Comparison of ENCODE assay signal across 3 cellular contexts in the genomic region with DNA sequence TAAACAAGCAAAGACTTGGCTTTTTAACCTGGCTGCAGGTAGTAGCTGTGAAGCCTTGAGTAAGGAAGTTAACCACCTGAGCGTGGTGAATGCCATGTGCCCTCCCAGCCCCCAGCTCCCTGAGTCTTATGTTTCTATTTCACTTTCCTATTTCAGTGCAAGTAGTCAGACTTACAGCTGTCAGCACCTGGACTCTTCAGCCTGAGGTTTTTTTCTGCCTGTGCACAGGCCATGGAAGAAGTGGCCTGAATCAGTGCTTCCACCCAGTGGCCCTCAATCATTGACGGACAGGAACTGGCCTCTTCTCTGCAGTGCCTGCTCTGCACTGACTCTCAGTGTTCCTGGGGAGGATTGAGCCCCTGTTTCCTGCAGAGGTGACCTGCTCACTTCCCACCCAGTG.
A peak's percentile ranks its signal among the peaks of the same experiment; 100 is the strongest.
TF ChIP-seq lines count a peak whose summit lies in the region.

No MANE protein-coding gene starts in this region.

TF ChIP-seq in HepG2, 621 proteins besides CTCF, POLR2A, EP300 and RAD21:
- TF ChIP-seq PCBP2 (optimal IDR thresholded peaks at IDR 0.05; ENCODE audit: low read depth, low read length, poor library complexity, severe bottlenecking): no peak
- TF ChIP-seq, protein P1, sequence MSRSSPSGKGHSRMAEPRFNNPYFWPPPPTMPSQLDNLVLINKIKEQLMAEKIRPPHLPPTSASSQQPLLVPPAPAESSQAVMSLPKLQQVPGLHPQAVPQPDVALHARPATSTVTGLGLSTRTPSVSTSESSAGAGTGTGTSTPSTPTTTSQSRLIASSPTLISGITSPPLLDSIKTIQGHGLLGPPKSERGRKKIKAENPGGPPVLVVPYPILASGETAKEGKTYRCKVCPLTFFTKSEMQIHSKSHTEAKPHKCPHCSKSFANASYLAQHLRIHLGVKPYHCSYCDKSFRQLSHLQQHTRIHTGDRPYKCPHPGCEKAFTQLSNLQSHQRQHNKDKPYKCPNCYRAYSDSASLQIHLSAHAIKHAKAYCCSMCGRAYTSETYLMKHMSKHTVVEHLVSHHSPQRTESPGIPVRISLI (CRISPR knock-in tag; IDR thresholded peaks at IDR 0.05; ENCODE audit: borderline replicate concordance): 0 out of 2 replicates have a peak, but pooled peaks have one; percentile 55
- no peak for TF ChIP-seq JUN (CRISPR knock-in tag; IDR thresholded peaks at IDR 0.05)
- no peak for TF ChIP-seq THAP9 (CRISPR knock-in tag; IDR thresholded peaks at IDR 0.05; ENCODE audit: borderline replicate concordance)
- peak; percentile 43; the same call in 1 of the 2 replicates for TF ChIP-seq SMC3 (IDR thresholded peaks at IDR 0.05; ENCODE audit: low read length)
- peak; percentile 80 for TF ChIP-seq STAG1 (CRISPR knock-in tag; IDR thresholded peaks at IDR 0.05)
- TF ChIP-seq U2AF1 (optimal IDR thresholded peaks at IDR 0.05; ENCODE audit: low read depth, low read length): no peak

TF ChIP-seq in HCT116, 20 proteins besides CTCF, POLR2A, EP300 and RAD21:
- TF ChIP-seq JUND (IDR thresholded peaks at IDR 0.05): no peak
- TF ChIP-seq ZFX (IDR thresholded peaks at IDR 0.05): no peak
- TF ChIP-seq ZNF274 (IDR thresholded peaks at IDR 0.05; ENCODE audit: low read depth, low read length): no peak
- TF ChIP-seq EZH2phosphoT487 (IDR thresholded peaks at IDR 0.05; ENCODE audit: borderline replicate concordance): no peak
- TF ChIP-seq, protein P2, sequence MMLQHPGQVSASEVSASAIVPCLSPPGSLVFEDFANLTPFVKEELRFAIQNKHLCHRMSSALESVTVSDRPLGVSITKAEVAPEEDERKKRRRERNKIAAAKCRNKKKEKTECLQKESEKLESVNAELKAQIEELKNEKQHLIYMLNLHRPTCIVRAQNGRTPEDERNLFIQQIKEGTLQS (IDR thresholded peaks at IDR 0.05): no peak
- TF ChIP-seq YY1 (IDR thresholded peaks at IDR 0.05; ENCODE audit: extremely low read depth, insufficient replicate concordance, low read depth, low read length): no peak
- TF ChIP-seq ELF1 (IDR thresholded peaks at IDR 0.05; ENCODE audit: borderline replicate concordance, low read depth): no peak
- no peak for TF ChIP-seq SP1 (IDR thresholded peaks at IDR 0.05; ENCODE audit: low read depth)
- no peak for TF ChIP-seq TCF7L2 (IDR thresholded peaks at IDR 0.05; ENCODE audit: borderline replicate concordance, extremely low read depth, insufficient read depth, insufficient read length)
- TF ChIP-seq REST (IDR thresholded peaks at IDR 0.05; ENCODE audit: low read depth): no peak
- no peak for TF ChIP-seq CEBPB (IDR thresholded peaks at IDR 0.05; ENCODE audit: low read depth)
- no peak for TF ChIP-seq FOSL1 (IDR thresholded peaks at IDR 0.05; ENCODE audit: low read depth)

TF ChIP-seq in IMR-90, 13 proteins besides CTCF, POLR2A, EP300 and RAD21:
- TF ChIP-seq BHLHE40 (IDR thresholded peaks at IDR 0.05; ENCODE audit: low read depth, low read length): no peak
- no peak for TF ChIP-seq MAZ (IDR thresholded peaks at IDR 0.05; ENCODE audit: borderline replicate concordance, low read depth, low read length)
TF ChIP-seq in IMR-90: peak in this region for 0.
